In genomic region chr17:60577147-60577925, GRCh38 we compare ENCODE assay signal across 8 cellular contexts. TPM values are rescaled to one million over a fixed set of nuclear protein-coding genes. Genes with fewer than 3 reads are reported as not detected.
DNase-seq lines count a peak whose midpoint lies in the region; ATAC-seq and TF ChIP-seq lines count a peak whose summit lies in the region.

No MANE protein-coding gene starts in this region.

- peak overlapping the region; percentile 27; the same call in 1 of the 2 replicates for H3K56ac ChIP-seq in IMR-90 (ENCODE audit: extremely low read depth, insufficient read depth, low read length)

- no peaks in the 10 kb centered on the region for H3K9me3 ChIP-seq in IMR-90 (ENCODE audit: control insufficient read depth, insufficient read depth, low read length)
- H3K9me3 ChIP-seq in left ventricle myocardium inferior (replicated peaks), result no peaks in the 10 kb centered on the region

- peak; percentile 33; the same call in 1 of the 2 replicates for TF ChIP-seq RAD21 in IMR-90 (IDR thresholded peaks at IDR 0.05; ENCODE audit: low read length)

- POLR2A ChIA-PET in IMR-90 (lab: Charles Lee; ENCODE audit: unreplicated experiment), result interaction anchor here (0.7 kb wide), 1 partner anchor 43 kb away, joined by 3 read pairs; no protein-coding TSS in a partner anchor

- H4K8ac ChIP-seq in IMR-90 (ENCODE audit: low read depth in 2 of 2, low read length in 2 of 2), result peak overlapping the region in 1 of 2 experiments; percentile 41; a peak in 2 of 4 replicates

- no TSS peak for BruUV-seq in IMR-90 (replicated peaks; lab: Mats Ljungman, UMichigan)

- intact Hi-C loops in IMR-90 (cut with micrococcal nuclease) (loop anchor here (2.0 kb wide), 1 partner anchor 61 kb away; no protein-coding TSS in a partner anchor), left ventricle myocardium inferior (cut with micrococcal nuclease) (loop anchor here (10.0 kb wide), 1 partner anchor 57 kb away; no protein-coding TSS in a partner anchor), sciatic nerve (cut with DNase I) (no loop called here)

- H3K14ac ChIP-seq in IMR-90 (replicated peaks; ENCODE audit: low read depth, low read length), result peak overlapping the region; percentile 44; the same call in 1 of the 2 replicates

- H3K4me3 Mint-ChIP-seq in activated naive CD8-positive, alpha-beta T cell, result peak overlapping the region; percentile 76

- H3K27me3 ChIP-seq in IMR-90 (ENCODE audit: control insufficient read depth, insufficient read depth, low read length) (no peaks in the 10 kb centered on the region), left ventricle myocardium inferior (ENCODE audit: low read depth) (no peaks in the 10 kb centered on the region)

- no peaks in the 10 kb centered on the region for H3K27me3 Mint-ChIP-seq in activated naive CD8-positive, alpha-beta T cell

- H4K91ac ChIP-seq in IMR-90 (ENCODE audit: insufficient read depth, low read depth, low read length), result no peak overlapping the region

- no peak overlapping the region for H4K5ac ChIP-seq in IMR-90 (ENCODE audit: low read depth, low read length)

- peak overlapping the region; percentile 34; the same call in 1 of the 2 replicates for H3K23ac ChIP-seq in IMR-90 (ENCODE audit: low read depth, low read length)

- H2BK15ac ChIP-seq in IMR-90 (ENCODE audit: low read depth, low read length), result peak overlapping the region; percentile 1; the same call in 1 of the 3 replicates

- H3K9me3 Mint-ChIP-seq in activated naive CD8-positive, alpha-beta T cell (ENCODE audit: low read depth), result no peaks in the 10 kb centered on the region

- H2BK120ac ChIP-seq in IMR-90 (ENCODE audit: low read depth, low read length), result peak overlapping the region; percentile 1; the same call in 1 of the 2 replicates

- WGBS in IMR-90 (ENCODE audit: extremely low coverage in 2 of 2, insufficient read length in 1 of 2), 2 experiments, result 0% methylated on average over 2 of the region's 7 CpGs; no CpG with 5 or more reads in 1 of the 2 experiments

- H3K27ac ChIP-seq in IMR-90 (ENCODE audit: insufficient read depth, low read length) (peak overlapping the region; percentile 36), left ventricle myocardium inferior (replicated peaks) (peak overlapping the region; percentile 77)

- peak overlapping the region; percentile 66 for H2BK5ac ChIP-seq in IMR-90 (ENCODE audit: low read depth, low read length, poor library complexity, severe bottlenecking)

- H2BK20ac ChIP-seq in IMR-90 (ENCODE audit: low read depth, low read length), result peak overlapping the region; percentile 18; the same call in 1 of the 2 replicates

- H2AFZ ChIP-seq in IMR-90 (replicated peaks; ENCODE audit: low read length, poor library complexity), result peak overlapping the region; percentile 69

- peak overlapping the region; percentile 64 for H3K4me2 ChIP-seq in IMR-90 (ENCODE audit: low read depth, low read length)

- H3K36me3 Mint-ChIP-seq in activated naive CD8-positive, alpha-beta T cell, result no peaks in the 10 kb centered on the region

- no peaks in the 10 kb centered on the region for H3K36me3 ChIP-seq in IMR-90 (ENCODE audit: control insufficient read depth, insufficient read depth, low read length)
- no peaks in the 10 kb centered on the region for H3K36me3 ChIP-seq in left ventricle myocardium inferior

- H3K79me1 ChIP-seq in IMR-90 (ENCODE audit: low read depth in 1 of 2, low read length in 2 of 2), result no peaks in the 10 kb centered on the region

- H2AK5ac ChIP-seq in IMR-90 (ENCODE audit: low read depth, low read length), result no peak overlapping the region

- DNase-seq in NCI-H1694 treated with DMSO at 0.1 percent for 48 hours (lab: John Stamatoyannopoulos, UW) (peak; percentile 19), NCI-H1694 (lab: John Stamatoyannopoulos, UW) (no peak), IMR-90 (peak; percentile 72), left ventricle myocardium inferior (no peak), sciatic nerve (ENCODE audit: low spot score) (no peak), KG1 (lab: John Stamatoyannopoulos, UW) (no peak)

- peaks cover 10% of the 10 kb centered on the region for H3K4me1 ChIP-seq in IMR-90 (ENCODE audit: control insufficient read depth, insufficient read depth, low read length)
- peaks cover 39% of the 10 kb centered on the region for H3K4me1 ChIP-seq in left ventricle myocardium inferior

- H3K4me1 Mint-ChIP-seq in activated naive CD8-positive, alpha-beta T cell (ENCODE audit: low read depth), result peaks cover 5% of the 10 kb centered on the region

- CTCF ChIA-PET in IMR-90 (lab: Yijun Ruan, JAX), result interaction anchor here (0.5 to 1.7 kb wide), 10 partner anchors 15 to 1310 kb away, joined by 3 to 4 read pairs (median 3); no protein-coding TSS in a partner anchor

- peak overlapping the region; percentile 13; the same call in 1 of the 2 replicates for H3K4ac ChIP-seq in IMR-90 (ENCODE audit: low read depth, low read length)

- H3K18ac ChIP-seq in IMR-90 (ENCODE audit: low read depth, low read length), result no peak overlapping the region; the same call in 1 of the 2 replicates

- TF ChIP-seq CTCF in IMR-90 (conservative IDR thresholded peaks at IDR 0.05; ENCODE audit: low read depth, low read length) (peak; percentile 30; the same call in 1 of the 2 replicates), left ventricle myocardium inferior (IDR thresholded peaks at IDR 0.05; ENCODE audit: borderline replicate concordance) (peak; percentile 58)

- ATAC-seq in IMR-90 (ENCODE audit: low read depth), result peak; percentile 87
- peak; percentile 94 for ATAC-seq in sciatic nerve
- no peak for ATAC-seq in GM21737 (IDR thresholded peaks at IDR 0.05; ENCODE audit: unreplicated experiment)

- no peak overlapping the region for H2AK9ac ChIP-seq in IMR-90 (replicated peaks; ENCODE audit: low read depth, low read length, poor library complexity)

- in situ Hi-C loops in IMR-90 (cut with MboI; ENCODE audit: low sequenced_read_pairs), result no loop called here

- peaks cover 3% of the 10 kb centered on the region; the same call in 1 of the 2 replicates for H3K9me1 ChIP-seq in IMR-90 (ENCODE audit: insufficient read depth, low read length)

- H3K4me3 ChIP-seq in IMR-90 (ENCODE audit: insufficient read depth, low read depth, low read length), result peak overlapping the region; percentile 34
- H3K4me3 ChIP-seq in left ventricle myocardium inferior, result peak overlapping the region; percentile 58

- peak overlapping the region; percentile 18 for H3K9ac ChIP-seq in IMR-90 (ENCODE audit: low read depth, low read length)

- no peaks in the 10 kb centered on the region for H4K20me1 ChIP-seq in IMR-90 (ENCODE audit: insufficient read depth, low read length)

- no peak overlapping the region for H3K27ac Mint-ChIP-seq in activated naive CD8-positive, alpha-beta T cell

- TF ChIP-seq POLR2A in IMR-90 (IDR thresholded peaks at IDR 0.05; ENCODE audit: low read depth, low read length), result no peak

- dilution Hi-C loops in IMR-90 (cut with HindIII; ENCODE audit: low sequenced_read_pairs, unreplicated experiment), result no loop called here

TF ChIP-seq in IMR-90, 13 proteins besides CTCF, POLR2A, EP300 and RAD21:
- TF ChIP-seq RCOR1 (IDR thresholded peaks at IDR 0.05; ENCODE audit: insufficient replicate concordance, low read length) (no peak), FOS (IDR thresholded peaks at IDR 0.05; ENCODE audit: low read depth, low read length) (no peak), BHLHE40 (IDR thresholded peaks at IDR 0.05; ENCODE audit: low read depth, low read length) (no peak), MXI1 (IDR thresholded peaks at IDR 0.05; ENCODE audit: borderline replicate concordance, low read depth, low read length) (peak; percentile 46; the same call in 1 of the 2 replicates), NFE2L2 (IDR thresholded peaks at IDR 0.05; ENCODE audit: low read depth, low read length) (no peak)

RNA-seq across cellular contexts. Expression of gene PPM1D, which starts 22.7 kb away (rescaled TPM):
- total RNA-seq in IMR-90 (2012; rRNA removed) (15.8 and 16.1 TPM in 2 replicates), left ventricle myocardium inferior (6.8 TPM), sciatic nerve (18.9 TPM)
- 5.5 TPM in 2 replicates for polyA plus RNA-seq in IMR-90 (2012; rRNA removed)
- polyA plus RNA-seq in IMR-90 (2012; cell fraction: cytosol; rRNA removed), result 4.0 and 4.4 TPM in 2 replicates
- polyA plus RNA-seq in IMR-90 (2012; cell fraction: nucleus; rRNA removed; ENCODE audit: low replicate concordance), result 2.7 and 6.1 TPM in 2 replicates

RNA-seq across cellular contexts. Expression of gene APPBP2, which starts 51.3 kb away (rescaled TPM):
- total RNA-seq in IMR-90 (2012; rRNA removed), result 86.7 and 93.9 TPM in 2 replicates
- 8.0 and 12.3 TPM in 2 replicates for polyA plus RNA-seq in IMR-90 (2012; rRNA removed)
- 1.9 and 2.6 TPM in 2 replicates for polyA plus RNA-seq in IMR-90 (2012; cell fraction: cytosol; rRNA removed)
- 3.6 and 15.2 TPM in 2 replicates for polyA plus RNA-seq in IMR-90 (2012; cell fraction: nucleus; rRNA removed; ENCODE audit: low replicate concordance)
- 16.6 TPM for total RNA-seq in left ventricle myocardium inferior
- total RNA-seq in sciatic nerve, result 63.2 TPM

Comparison
In these comparisons a context has a peak if more than half of its experiments do, and no peak if none do; other contexts are left out.
1. DNase-seq: peak in NCI-H1694 treated with DMSO at 0.1 percent for 48 hours (single experiment) and IMR-90 (single experiment); none in NCI-H1694 (single experiment), left ventricle myocardium inferior (single experiment), sciatic nerve (single experiment) and KG1 (single experiment).